In the genomic region with DNA sequence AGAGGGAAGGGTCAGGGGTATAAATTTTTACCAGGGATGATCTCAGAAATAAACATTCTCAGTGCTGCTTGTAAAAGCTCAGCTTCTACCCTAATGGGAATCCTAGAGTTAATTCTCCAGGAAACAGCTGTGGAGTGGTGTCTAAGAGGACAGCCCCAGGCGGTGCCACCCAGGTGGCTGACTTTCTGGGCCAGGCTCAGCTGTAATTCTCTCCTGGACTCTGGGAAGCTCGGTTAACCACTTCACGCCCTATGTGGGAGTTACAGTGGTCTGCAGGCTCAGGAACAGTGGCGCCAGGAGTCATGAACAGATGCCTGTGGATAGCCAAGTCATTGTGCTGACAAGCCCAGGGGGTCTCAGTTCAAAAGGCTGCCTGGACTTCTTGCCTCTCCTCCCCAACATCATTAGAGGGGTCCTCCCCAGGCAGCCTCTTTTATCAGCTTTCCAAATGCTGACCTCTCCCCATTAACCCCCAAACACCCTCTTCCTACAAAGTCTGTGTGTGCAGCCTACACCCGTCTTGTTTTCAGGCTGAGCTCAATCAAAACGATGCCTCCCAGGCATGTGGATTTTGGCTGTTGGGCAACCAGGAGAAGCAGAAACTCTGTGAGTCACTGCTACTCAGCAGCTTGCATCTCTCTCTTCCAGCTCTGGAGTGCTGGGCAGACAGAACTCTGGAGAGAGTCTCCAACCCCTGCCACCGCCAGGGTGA, we compare ENCODE assay signal across 9 cellular contexts. TPM values are rescaled to one million over a fixed set of nuclear protein-coding genes. Genes with fewer than 3 reads are reported as not detected.
DNase-seq lines count a peak whose midpoint lies in the region; ATAC-seq, FAIRE-seq and TF ChIP-seq lines count a peak whose summit lies in the region.
"Had no signal": no experiment of that assay in that cellular context is flagged by ENCODE, and none has a peak within 500 bp of the region (broad histone marks: within the 10 kb centered on the region; RNA-seq: fewer than 3 reads in every experiment).

No MANE protein-coding gene starts in this region.

- peaks cover 20% of the 10 kb centered on the region for H3K36me3 ChIP-seq in NT2/D1 (ENCODE audit: insufficient read depth, insufficient read length, low read length)

- FAIRE-seq in urothelium cell line (lab: Jason Lieb, UNC) = no peak

- DNase-seq in left cardiac atrium = peak; percentile 30
- DNase-seq in left ventricle myocardium superior = no peak
- DNase-seq in NT2/D1 (ENCODE audit: low read depth, low spot score) = no peak
- peak; percentile 85 for DNase-seq in fibroblast of mammary gland (ENCODE audit: low read depth)
- peak; percentile 42 for DNase-seq in urothelium cell line (ENCODE audit: low spot score)
- DNase-seq in NK-92 treated with Interleukin-12 subunit alpha and Interleukin-12 subunit beta, amount 100 ng/mL, for 24 hours (lab: John Stamatoyannopoulos, UW) = no peak
- DNase-seq: stimulated activated CD4-positive, alpha-beta T cell treated with anti-CD3 and anti-CD28 coated beads, Interleukin-15, amount 100 ng/mL, for 24 hours had no signal

- ATAC-seq in left cardiac atrium = peak; percentile 68 to 87
- ATAC-seq in left ventricle myocardium superior = no peak
- ATAC-seq in GM19328 (IDR thresholded peaks at IDR 0.05; ENCODE audit: unreplicated experiment) = no peak
- no peak for ATAC-seq in HG03520 (IDR thresholded peaks at IDR 0.05; ENCODE audit: unreplicated experiment)

- H3K4me1 ChIP-seq in NT2/D1 (ENCODE audit: insufficient read depth, insufficient read length) = peaks cover 3% of the 10 kb centered on the region

- intact Hi-C loops in left cardiac atrium (cut with DNase I) = no loop called here
- intact Hi-C loops in left ventricle myocardium superior (cut with micrococcal nuclease) = no loop called here

- H3K27me3 ChIP-seq in NT2/D1 (ENCODE audit: insufficient read depth, insufficient read length) = no peaks in the 10 kb centered on the region

- H3K9ac ChIP-seq in NT2/D1 (ENCODE audit: insufficient read length, low read depth) = peak overlapping the region; percentile 81

- no peaks in the 10 kb centered on the region for H3K9me3 ChIP-seq in NT2/D1 (ENCODE audit: insufficient read depth, low read length)

- TF ChIP-seq CTCF in fibroblast of mammary gland (conservative IDR thresholded peaks at IDR 0.05; ENCODE audit: control insufficient read depth, insufficient read depth, low read depth, low read length) = no peak

- H3K4me3 ChIP-seq in NT2/D1 (ENCODE audit: insufficient read length, low read depth) = peak overlapping the region; percentile 45
- H3K4me3 ChIP-seq in fibroblast of mammary gland (ENCODE audit: control insufficient read depth, low read depth, low read length) = no peak overlapping the region

RNA-seq across cellular contexts. Expression of a gene that starts 1.2 kb away (rescaled TPM):
- total RNA-seq in left cardiac atrium (under 1 TPM; 0.32 to 0.37 TPM), left ventricle myocardium superior (not detected)

RNA-seq across cellular contexts. Expression of a gene that starts 43.0 kb away (rescaled TPM):
- 1 to 10 TPM; 4.0 to 4.2 TPM for total RNA-seq in left cardiac atrium
- 2.6 TPM for total RNA-seq in left ventricle myocardium superior

Comparison
In these comparisons a context has a peak if more than half of its experiments do, and no peak if none do; other contexts are left out.
1. ATAC-seq: peak in left cardiac atrium (2 of 2); none in left ventricle myocardium superior (single experiment), GM19328 (single experiment) and HG03520 (single experiment).
2. DNase-seq: peak in left cardiac atrium (single experiment), fibroblast of mammary gland (single experiment) and urothelium cell line (single experiment); none in left ventricle myocardium superior (single experiment), NT2/D1 (single experiment) and NK-92 treated with Interleukin-12 subunit alpha and Interleukin-12 subunit beta, amount 100 ng/mL, for 24 hours (single experiment).